1 cellular context compared by ENCODE assay signal in the genomic region with DNA sequence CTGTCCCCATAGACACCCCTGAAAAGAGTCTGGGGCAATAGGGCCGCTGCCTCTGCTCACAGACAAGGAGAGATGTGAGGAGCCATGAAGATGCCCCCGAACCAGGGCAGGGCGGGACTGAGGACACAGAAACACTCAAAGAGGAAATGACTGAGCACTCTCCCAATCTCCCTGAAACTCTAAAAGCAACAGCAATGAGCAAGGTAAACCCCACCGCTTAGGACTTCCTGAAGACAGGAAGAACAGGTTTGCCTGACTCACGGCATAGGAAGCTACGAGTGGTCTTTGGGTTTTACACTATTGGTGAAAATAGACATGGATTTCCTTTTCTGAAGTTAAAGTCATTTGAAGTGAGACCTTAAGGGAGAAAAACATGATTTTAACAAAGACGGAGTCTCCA.
TF ChIP-seq lines count a peak whose summit lies in the region.

No MANE protein-coding gene starts in this region.

TF ChIP-seq in GM23338, 12 proteins besides CTCF, POLR2A, EP300 and RAD21:
- TF ChIP-seq, protein P1, sequence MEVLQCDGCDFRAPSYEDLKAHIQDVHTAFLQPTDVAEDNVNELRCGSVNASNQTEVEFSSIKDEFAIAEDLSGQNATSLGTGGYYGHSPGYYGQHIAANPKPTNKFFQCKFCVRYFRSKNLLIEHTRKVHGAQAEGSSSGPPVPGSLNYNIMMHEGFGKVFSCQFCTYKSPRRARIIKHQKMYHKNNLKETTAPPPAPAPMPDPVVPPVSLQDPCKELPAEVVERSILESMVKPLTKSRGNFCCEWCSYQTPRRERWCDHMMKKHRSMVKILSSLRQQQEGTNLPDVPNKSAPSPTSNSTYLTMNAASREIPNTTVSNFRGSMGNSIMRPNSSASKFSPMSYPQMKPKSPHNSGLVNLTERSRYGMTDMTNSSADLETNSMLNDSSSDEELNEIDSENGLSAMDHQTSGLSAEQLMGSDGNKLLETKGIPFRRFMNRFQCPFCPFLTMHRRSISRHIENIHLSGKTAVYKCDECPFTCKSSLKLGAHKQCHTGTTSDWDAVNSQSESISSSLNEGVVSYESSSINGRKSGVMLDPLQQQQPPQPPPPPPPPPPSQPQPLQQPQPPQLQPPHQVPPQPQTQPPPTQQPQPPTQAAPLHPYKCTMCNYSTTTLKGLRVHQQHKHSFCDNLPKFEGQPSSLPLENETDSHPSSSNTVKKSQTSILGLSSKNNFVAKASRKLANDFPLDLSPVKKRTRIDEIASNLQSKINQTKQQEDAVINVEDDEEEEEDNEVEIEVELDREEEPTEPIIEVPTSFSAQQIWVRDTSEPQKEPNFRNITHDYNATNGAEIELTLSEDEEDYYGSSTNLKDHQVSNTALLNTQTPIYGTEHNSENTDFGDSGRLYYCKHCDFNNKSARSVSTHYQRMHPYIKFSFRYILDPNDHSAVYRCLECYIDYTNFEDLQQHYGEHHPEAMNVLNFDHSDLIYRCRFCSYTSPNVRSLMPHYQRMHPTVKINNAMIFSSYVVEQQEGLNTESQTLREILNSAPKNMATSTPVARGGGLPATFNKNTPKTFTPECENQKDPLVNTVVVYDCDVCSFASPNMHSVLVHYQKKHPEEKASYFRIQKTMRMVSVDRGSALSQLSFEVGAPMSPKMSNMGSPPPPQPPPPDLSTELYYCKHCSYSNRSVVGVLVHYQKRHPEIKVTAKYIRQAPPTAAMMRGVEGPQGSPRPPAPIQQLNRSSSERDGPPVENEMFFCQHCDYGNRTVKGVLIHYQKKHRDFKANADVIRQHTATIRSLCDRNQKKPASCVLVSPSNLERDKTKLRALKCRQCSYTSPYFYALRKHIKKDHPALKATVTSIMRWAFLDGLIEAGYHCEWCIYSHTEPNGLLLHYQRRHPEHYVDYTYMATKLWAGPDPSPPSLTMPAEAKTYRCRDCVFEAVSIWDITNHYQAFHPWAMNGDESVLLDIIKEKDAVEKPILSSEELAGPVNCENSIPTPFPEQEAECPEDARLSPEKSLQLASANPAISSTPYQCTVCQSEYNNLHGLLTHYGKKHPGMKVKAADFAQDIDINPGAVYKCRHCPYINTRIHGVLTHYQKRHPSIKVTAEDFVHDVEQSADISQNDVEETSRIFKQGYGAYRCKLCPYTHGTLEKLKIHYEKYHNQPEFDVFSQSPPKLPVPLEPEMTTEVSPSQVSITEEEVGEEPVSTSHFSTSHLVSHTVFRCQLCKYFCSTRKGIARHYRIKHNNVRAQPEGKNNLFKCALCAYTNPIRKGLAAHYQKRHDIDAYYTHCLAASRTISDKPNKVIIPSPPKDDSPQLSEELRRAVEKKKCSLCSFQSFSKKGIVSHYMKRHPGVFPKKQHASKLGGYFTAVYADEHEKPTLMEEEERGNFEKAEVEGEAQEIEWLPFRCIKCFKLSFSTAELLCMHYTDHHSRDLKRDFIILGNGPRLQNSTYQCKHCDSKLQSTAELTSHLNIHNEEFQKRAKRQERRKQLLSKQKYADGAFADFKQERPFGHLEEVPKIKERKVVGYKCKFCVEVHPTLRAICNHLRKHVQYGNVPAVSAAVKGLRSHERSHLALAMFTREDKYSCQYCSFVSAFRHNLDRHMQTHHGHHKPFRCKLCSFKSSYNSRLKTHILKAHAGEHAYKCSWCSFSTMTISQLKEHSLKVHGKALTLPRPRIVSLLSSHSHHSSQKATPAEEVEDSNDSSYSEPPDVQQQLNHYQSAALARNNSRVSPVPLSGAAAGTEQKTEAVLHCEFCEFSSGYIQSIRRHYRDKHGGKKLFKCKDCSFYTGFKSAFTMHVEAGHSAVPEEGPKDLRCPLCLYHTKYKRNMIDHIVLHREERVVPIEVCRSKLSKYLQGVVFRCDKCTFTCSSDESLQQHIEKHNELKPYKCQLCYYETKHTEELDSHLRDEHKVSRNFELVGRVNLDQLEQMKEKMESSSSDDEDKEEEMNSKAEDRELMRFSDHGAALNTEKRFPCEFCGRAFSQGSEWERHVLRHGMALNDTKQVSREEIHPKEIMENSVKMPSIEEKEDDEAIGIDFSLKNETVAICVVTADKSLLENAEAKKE (CRISPR knock-in tag; IDR thresholded peaks at IDR 0.05): no peak
- TF ChIP-seq, protein P2, sequence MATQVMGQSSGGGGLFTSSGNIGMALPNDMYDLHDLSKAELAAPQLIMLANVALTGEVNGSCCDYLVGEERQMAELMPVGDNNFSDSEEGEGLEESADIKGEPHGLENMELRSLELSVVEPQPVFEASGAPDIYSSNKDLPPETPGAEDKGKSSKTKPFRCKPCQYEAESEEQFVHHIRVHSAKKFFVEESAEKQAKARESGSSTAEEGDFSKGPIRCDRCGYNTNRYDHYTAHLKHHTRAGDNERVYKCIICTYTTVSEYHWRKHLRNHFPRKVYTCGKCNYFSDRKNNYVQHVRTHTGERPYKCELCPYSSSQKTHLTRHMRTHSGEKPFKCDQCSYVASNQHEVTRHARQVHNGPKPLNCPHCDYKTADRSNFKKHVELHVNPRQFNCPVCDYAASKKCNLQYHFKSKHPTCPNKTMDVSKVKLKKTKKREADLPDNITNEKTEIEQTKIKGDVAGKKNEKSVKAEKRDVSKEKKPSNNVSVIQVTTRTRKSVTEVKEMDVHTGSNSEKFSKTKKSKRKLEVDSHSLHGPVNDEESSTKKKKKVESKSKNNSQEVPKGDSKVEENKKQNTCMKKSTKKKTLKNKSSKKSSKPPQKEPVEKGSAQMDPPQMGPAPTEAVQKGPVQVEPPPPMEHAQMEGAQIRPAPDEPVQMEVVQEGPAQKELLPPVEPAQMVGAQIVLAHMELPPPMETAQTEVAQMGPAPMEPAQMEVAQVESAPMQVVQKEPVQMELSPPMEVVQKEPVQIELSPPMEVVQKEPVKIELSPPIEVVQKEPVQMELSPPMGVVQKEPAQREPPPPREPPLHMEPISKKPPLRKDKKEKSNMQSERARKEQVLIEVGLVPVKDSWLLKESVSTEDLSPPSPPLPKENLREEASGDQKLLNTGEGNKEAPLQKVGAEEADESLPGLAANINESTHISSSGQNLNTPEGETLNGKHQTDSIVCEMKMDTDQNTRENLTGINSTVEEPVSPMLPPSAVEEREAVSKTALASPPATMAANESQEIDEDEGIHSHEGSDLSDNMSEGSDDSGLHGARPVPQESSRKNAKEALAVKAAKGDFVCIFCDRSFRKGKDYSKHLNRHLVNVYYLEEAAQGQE (IDR thresholded peaks at IDR 0.05; ENCODE audit: unreplicated experiment): no peak
- no peak for TF ChIP-seq CREB1 (CRISPR knock-in tag; IDR thresholded peaks at IDR 0.05; ENCODE audit: low read depth)
- TF ChIP-seq, protein P3, sequence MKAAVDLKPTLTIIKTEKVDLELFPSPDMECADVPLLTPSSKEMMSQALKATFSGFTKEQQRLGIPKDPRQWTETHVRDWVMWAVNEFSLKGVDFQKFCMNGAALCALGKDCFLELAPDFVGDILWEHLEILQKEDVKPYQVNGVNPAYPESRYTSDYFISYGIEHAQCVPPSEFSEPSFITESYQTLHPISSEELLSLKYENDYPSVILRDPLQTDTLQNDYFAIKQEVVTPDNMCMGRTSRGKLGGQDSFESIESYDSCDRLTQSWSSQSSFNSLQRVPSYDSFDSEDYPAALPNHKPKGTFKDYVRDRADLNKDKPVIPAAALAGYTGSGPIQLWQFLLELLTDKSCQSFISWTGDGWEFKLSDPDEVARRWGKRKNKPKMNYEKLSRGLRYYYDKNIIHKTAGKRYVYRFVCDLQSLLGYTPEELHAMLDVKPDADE (IDR thresholded peaks at IDR 0.05): no peak
- TF ChIP-seq EZH2 (IDR thresholded peaks at IDR 0.05; ENCODE audit: low read depth, unreplicated experiment): no peak
- no peak for TF ChIP-seq POLR2AphosphoS5 (IDR thresholded peaks at IDR 0.05; ENCODE audit: low read depth)
- no peak for TF ChIP-seq NANOG (IDR thresholded peaks at IDR 0.05; ENCODE audit: borderline replicate concordance)
- no peak for TF ChIP-seq JUNB (IDR thresholded peaks at IDR 0.05; ENCODE audit: unreplicated experiment)
- TF ChIP-seq EZH2phosphoT487 (IDR thresholded peaks at IDR 0.05; ENCODE audit: unreplicated experiment): no peak
- no peak for TF ChIP-seq STAT1 (IDR thresholded peaks at IDR 0.05; ENCODE audit: unreplicated experiment)
- TF ChIP-seq ZNF331 (CRISPR knock-in tag; IDR thresholded peaks at IDR 0.05; ENCODE audit: low read depth): no peak
- TF ChIP-seq ZNF114 (CRISPR knock-in tag; IDR thresholded peaks at IDR 0.05): no peak
TF ChIP-seq in GM23338: peak in this region for 0.
